ENCODE assay signal across 11 cellular contexts in genomic region chr4:25064432-25064831, GRCh38. TPM values are rescaled to one million over a fixed set of nuclear protein-coding genes. Genes with fewer than 3 reads are reported as not detected.
"Had no signal": no experiment of that assay in that cellular context is flagged by ENCODE, and none has a peak within 500 bp of the region (broad histone marks: within the 10 kb centered on the region; RNA-seq: fewer than 3 reads in every experiment).

No MANE protein-coding gene starts in this region.

RNA-seq across cellular contexts. Expression of gene LGI2, which starts 33.7 kb away (rescaled TPM):
- total RNA-seq: activated CD4-positive, alpha-beta memory T cell treated with anti-CD3 and anti-CD28 coated beads, Interleukin-2, amount 10 ng/mL, durations not matched to agents 7 days and 5 days; activated CD4-positive, alpha-beta T cell treated with anti-CD3 and anti-CD28 coated beads, Interleukin-2, amount 10 ng/mL, durations not matched to agents 7 days and 5 days; activated naive CD4-positive, alpha-beta T cell treated with anti-CD3 and anti-CD28 coated beads, Interleukin-2, amount 50 U/mL, for 72 hours; activated naive CD8-positive, alpha-beta T cell treated with anti-CD3 and anti-CD28 coated beads, Interleukin-2, amount 10 ng/mL, durations not matched to agents 7 days and 5 days; activated T-cell treated with anti-CD3 and anti-CD28 coated beads, Interleukin-2, amount 50 U/mL, for 72 hours; dermis microvascular lymphatic vessel endothelial cell; endothelial cell of umbilical vein; fibroblast of villous mesenchyme; glomerular endothelial cell; T-helper 1 cell treated with Interleukin-12 subunit alpha and Interleukin-12 subunit beta and Interleukin-4 antibody, amounts not matched to agents 30 ng/mL and 1 ng/mL, for 36 hours had no signal
- polyA plus RNA-seq: endothelial cell of umbilical vein, fibroblast of lung had no signal
